In genomic region chr10:46660027-46660834, GRCh38 we compare ENCODE assay signal across 6 cellular contexts.
A peak's percentile ranks its signal among the peaks of the same experiment; 100 is the strongest.
DNase-seq lines count a peak whose midpoint lies in the region; ATAC-seq, FAIRE-seq and TF ChIP-seq lines count a peak whose summit lies in the region.
"Not testable (repeated sequence)": the region's sequence is repeated elsewhere in the genome, so short reads cannot be mapped to it uniquely, and the experiment has no call there.

No MANE protein-coding gene starts in this region.

- not testable (repeated sequence) for H3K79me2 ChIP-seq in PC-9 (ENCODE audit: low read depth); trophoblast cell (ENCODE audit: control insufficient read depth, insufficient read depth, low read length, poor library complexity)

- H3K4me2 ChIP-seq in PC-9, result peak overlapping the region; percentile 39; the same call in 1 of the 2 replicates
- H3K4me2 ChIP-seq in trophoblast cell (ENCODE audit: low read length), result not testable (repeated sequence)

- not testable (repeated sequence) for H3K18ac ChIP-seq in trophoblast cell (ENCODE audit: low read length)

- peak; percentile 41 for ATAC-seq in foreskin keratinocyte
- ATAC-seq in right lobe of liver, result peak; percentile 13 to 61 (median 50)

- not testable (repeated sequence) for H3K4me3 ChIP-seq in PC-9; bronchial epithelial cell (ENCODE audit: low read depth, low read length); right lobe of liver; trophoblast cell (ENCODE audit: low read depth, low read length)

- H3K27ac ChIP-seq in PC-9; foreskin keratinocyte; trophoblast cell (ENCODE audit: low read depth, low read length): not testable (repeated sequence)
- H3K27ac ChIP-seq in right lobe of liver, result peak overlapping the region in 1 of 3 donors; percentile 60

- not testable (repeated sequence) for H2AK5ac ChIP-seq in trophoblast cell (ENCODE audit: low read length)

- not testable (repeated sequence) for BruUV-seq in PC-9 (replicated peaks; lab: Mats Ljungman, UMichigan)

- not testable (repeated sequence) for H3K4me1 ChIP-seq in PC-9 (replicated peaks; ENCODE audit: insufficient read depth); foreskin keratinocyte; right lobe of liver; trophoblast cell (ENCODE audit: control insufficient read depth in 1 of 2, insufficient read depth in 2 of 2, low read length in 2 of 2)

- not testable (repeated sequence) for H4K20me1 ChIP-seq in PC-9 (ENCODE audit: insufficient read depth)

- intact Hi-C loops in PC-9 (cut with micrococcal nuclease; ENCODE audit: unreplicated experiment); right lobe of liver (cut with DNase I): not testable (repeated sequence)

- not testable (repeated sequence) for H2BK120ac ChIP-seq in trophoblast cell (ENCODE audit: insufficient read depth, low read length, poor library complexity)

- H3K9me2 ChIP-seq in PC-9 (ENCODE audit: insufficient read depth), result not testable (repeated sequence)

- not testable (repeated sequence) for H2BK5ac ChIP-seq in trophoblast cell (ENCODE audit: low read depth, low read length, poor library complexity)

- DNase-seq in ELF-1 (ENCODE audit: low read depth, low spot score) (peak; percentile 1), PC-9 (peak; percentile 16 to 36), bronchial epithelial cell (ENCODE audit: low read depth) (peak; percentile 1), trophoblast cell (peak; percentile 0 to 4)
- DNase-seq in foreskin keratinocyte, right lobe of liver: not testable (repeated sequence)

- CTCF ChIA-PET in PC-9 (lab: Charles Lee), result not testable (repeated sequence)

- not testable (repeated sequence) for H2AFZ ChIP-seq in PC-9; trophoblast cell (ENCODE audit: insufficient read depth, low read length, poor library complexity)

- not testable (repeated sequence) for H3K36me3 ChIP-seq in PC-9 (ENCODE audit: low read depth); bronchial epithelial cell (ENCODE audit: control insufficient read depth, insufficient read depth, low read length); right lobe of liver; trophoblast cell (ENCODE audit: control insufficient read depth in 1 of 2, insufficient read depth in 2 of 2, low read length in 2 of 2)

- TF ChIP-seq CTCF in PC-9 (conservative IDR thresholded peaks at IDR 0.05); bronchial epithelial cell (IDR thresholded peaks at IDR 0.05; ENCODE audit: insufficient read depth, low read length, severe bottlenecking); foreskin keratinocyte (conservative IDR thresholded peaks at IDR 0.05); right lobe of liver (IDR thresholded peaks at IDR 0.05): not testable (repeated sequence)

- not testable (repeated sequence) for FAIRE-seq in bronchial epithelial cell (lab: Jason Lieb, UNC)

- H4K8ac ChIP-seq in trophoblast cell (ENCODE audit: low read depth, low read length), result not testable (repeated sequence)

- H3K23ac ChIP-seq in trophoblast cell (ENCODE audit: low read length), result not testable (repeated sequence)

- H3K14ac ChIP-seq in trophoblast cell (ENCODE audit: low read length), result not testable (repeated sequence)

- not testable (repeated sequence) for H3K9me3 ChIP-seq in PC-9 (ENCODE audit: insufficient read depth, low read depth); right lobe of liver; trophoblast cell (ENCODE audit: insufficient read depth, low read depth, low read length)

- not testable (repeated sequence) for H3K79me1 ChIP-seq in trophoblast cell (ENCODE audit: low read length)

- not testable (repeated sequence) for TF ChIP-seq POLR2A in right lobe of liver (IDR thresholded peaks at IDR 0.05)

- 21% methylated on average over 1 of the region's 8 CpGs for WGBS in right lobe of liver (ENCODE audit: insufficient coverage, low coverage, low lambda C conversion rate, missing lambda C conversion rate)
- WGBS in trophoblast cell (ENCODE audit: extremely low coverage, insufficient coverage, insufficient read length), result no CpG with 5 or more reads among the region's 8 CpGs

- not testable (repeated sequence) for H2BK12ac ChIP-seq in trophoblast cell (ENCODE audit: low read length)

- H3K27me3 ChIP-seq in PC-9 (ENCODE audit: insufficient read depth, low read depth); bronchial epithelial cell (ENCODE audit: control insufficient read depth, insufficient read depth, low read length); foreskin keratinocyte; right lobe of liver; trophoblast cell (ENCODE audit: insufficient read depth, low read length): not testable (repeated sequence)

- POLR2A ChIA-PET in PC-9 (lab: Charles Lee; ENCODE audit: unreplicated experiment), result not testable (repeated sequence)

- H3F3A ChIP-seq in PC-9 (ENCODE audit: insufficient read depth, low read depth), result not testable (repeated sequence)

- H3K4ac ChIP-seq in trophoblast cell (ENCODE audit: low read depth, low read length), result not testable (repeated sequence)

- H3K9ac ChIP-seq in trophoblast cell (ENCODE audit: low read length), result not testable (repeated sequence)

- H4K91ac ChIP-seq in trophoblast cell (ENCODE audit: low read depth, low read length), result not testable (repeated sequence)

- H4K12ac ChIP-seq in trophoblast cell (ENCODE audit: low read depth, low read length), result not testable (repeated sequence)
